10 cellular contexts compared by ENCODE assay signal in genomic region chr5:67181648-67182218, GRCh38. TPM values are rescaled to one million over a fixed set of nuclear protein-coding genes. Genes with fewer than 3 reads are reported as not detected.
A peak's percentile ranks its signal among the peaks of the same experiment; 100 is the strongest.
DNase-seq lines count a peak whose midpoint lies in the region; ATAC-seq, FAIRE-seq and TF ChIP-seq lines count a peak whose summit lies in the region.
"Had no signal": no experiment of that assay in that cellular context is flagged by ENCODE, and none has a peak within 500 bp of the region (broad histone marks: within the 10 kb centered on the region; RNA-seq: fewer than 3 reads in every experiment).

No MANE protein-coding gene starts in this region.

- H3K4me3 Mint-ChIP-seq in endodermal cell = no peak overlapping the region
- H3K4me3 Mint-ChIP-seq: activated T-cell treated with anti-CD3 and anti-CD28 coated beads, Interleukin-2, amount 50 U/mL, for 4 hours had no signal

- DNase-seq in GM23248 (no peak), Peyer's patch (no peak), endodermal cell (peak; percentile 60), pons (ENCODE audit: low spot score) (peak; percentile 51), NCI-H82 (lab: John Stamatoyannopoulos, UW) (no peak), urothelium cell line (ENCODE audit: low spot score) (no peak)
- DNase-seq: activated T-cell treated with anti-CD3 and anti-CD28 coated beads, Interleukin-2, amount 50 U/mL, for 4 hours; NK-92 treated with Interleukin-12 subunit alpha and Interleukin-12 subunit beta, amount 100 ng/mL, for 24 hours had no signal

- FAIRE-seq in urothelium cell line (lab: Jason Lieb, UNC) = no peak

- no peak overlapping the region for H3K4me2 ChIP-seq in GM23248 (ENCODE audit: unreplicated experiment)

- peak overlapping the region; percentile 80 for H2AFZ ChIP-seq in GM23248

- H3K4me1 Mint-ChIP-seq in endodermal cell = peaks cover 13% of the 10 kb centered on the region

- peaks cover 7% of the 10 kb centered on the region; the same call in 1 of the 2 replicates for H3K4me1 ChIP-seq in GM23248 (ENCODE audit: insufficient read depth)
- H3K4me1 ChIP-seq in Peyer's patch = no peaks in the 10 kb centered on the region
- no peaks in the 10 kb centered on the region for H3K4me1 ChIP-seq in endodermal cell (ENCODE audit: control insufficient read depth, insufficient read depth, low read length)

- no peaks in the 10 kb centered on the region for H3F3A ChIP-seq in GM23248 (ENCODE audit: insufficient read depth)

- H3K9ac ChIP-seq in GM23248 (no peak overlapping the region), endodermal cell (ENCODE audit: extremely low read depth, low read length, poor library complexity, severe bottlenecking) (no peak overlapping the region)

- H3K4me3 ChIP-seq in GM23248 = no peak overlapping the region
- no peak overlapping the region for H3K4me3 ChIP-seq in Peyer's patch
- H3K4me3 ChIP-seq in endodermal cell (ENCODE audit: low read length) = no peak overlapping the region

- TF ChIP-seq CTCF in Peyer's patch (IDR thresholded peaks at IDR 0.05) (no peak), endodermal cell (conservative IDR thresholded peaks at IDR 0.05) (no peak)

- peaks cover 8% of the 10 kb centered on the region for H3K9me3 Mint-ChIP-seq in endodermal cell

- H3K9me3 ChIP-seq in GM23248 (ENCODE audit: low read depth) (no peaks in the 10 kb centered on the region), Peyer's patch (peaks cover 0 to 10% (median 3%) of the 10 kb centered on the region in 4 donors), endodermal cell (ENCODE audit: control insufficient read depth, low read length) (no peaks in the 10 kb centered on the region)

- no peak for TF ChIP-seq POLR2A in Peyer's patch (IDR thresholded peaks at IDR 0.05)

- H3K27ac ChIP-seq in GM23248 = no peak overlapping the region
- H3K27ac ChIP-seq in Peyer's patch = peak overlapping the region; percentile 13 to 56 (median 42)
- peak overlapping the region; percentile 7 for H3K27ac ChIP-seq in endodermal cell (ENCODE audit: low read depth, low read length)

- 54 to 57% methylated on average over 5 of the region's 5 CpGs for WGBS in GM23248 (ENCODE audit: low coverage in 1 of 2, low lambda C conversion rate in 2 of 2, missing lambda C conversion rate in 2 of 2), 2 experiments
- WGBS in endodermal cell (ENCODE audit: insufficient coverage in 1 of 2, insufficient read length in 1 of 2), 2 experiments = 54 to 62% methylated on average over 5 of the region's 5 CpGs

- H3K36me3 Mint-ChIP-seq in endodermal cell (ENCODE audit: low read depth) = no peaks in the 10 kb centered on the region

- H4K20me1 ChIP-seq in GM23248 (ENCODE audit: insufficient read depth) = no peaks in the 10 kb centered on the region

- H3K27ac Mint-ChIP-seq in endodermal cell = no peak overlapping the region

- no peaks in the 10 kb centered on the region for H3K27me3 ChIP-seq in GM23248 (replicated peaks; ENCODE audit: insufficient read depth)
- H3K27me3 ChIP-seq in Peyer's patch = no peaks in the 10 kb centered on the region
- H3K27me3 ChIP-seq in endodermal cell (ENCODE audit: control insufficient read depth, insufficient read depth, low read length, poor library complexity, severe bottlenecking) = no peaks in the 10 kb centered on the region

- no peaks in the 10 kb centered on the region for H3K79me2 ChIP-seq in GM23248 (ENCODE audit: insufficient read depth)

- peaks cover 9% of the 10 kb centered on the region for H3K27me3 Mint-ChIP-seq in endodermal cell (ENCODE audit: insufficient read depth)

- ATAC-seq in GM21723 (IDR thresholded peaks at IDR 0.05; ENCODE audit: unreplicated experiment) (no peak), HG03460 (IDR thresholded peaks at IDR 0.05; ENCODE audit: unreplicated experiment) (no peak)

- no peaks in the 10 kb centered on the region for H3K9me2 ChIP-seq in GM23248 (ENCODE audit: insufficient read depth)

- in situ Hi-C loops in GM23248 (cut with MboI) = no loop called here

- H3K36me3 ChIP-seq in GM23248 (ENCODE audit: low read depth) (no peaks in the 10 kb centered on the region), Peyer's patch (no peaks in the 10 kb centered on the region), endodermal cell (ENCODE audit: control insufficient read depth, insufficient read depth, low read length) (no peaks in the 10 kb centered on the region)

RNA-seq across cellular contexts. Expression of gene CD180, which starts 14.9 kb away (rescaled TPM):
- total RNA-seq in GM23248 (2014; rRNA removed; shearing (Covaris generic)) = not detected in 2 replicates
- not detected in 2 replicates for polyA plus RNA-seq in GM23248 (2016; fragmentation: Nextera tagmentation; extraction: Ambion mirVana)
- 1 to 10 TPM in 2 of 4 donors, under 1 TPM in 2; 0.18 to 5.0 (median 1.0) TPM for total RNA-seq in Peyer's patch
- total RNA-seq in endodermal cell = not detected
- not detected for polyA plus RNA-seq in endodermal cell (2013, experiment 1 of 2)
- not detected for polyA plus RNA-seq in endodermal cell (2013, experiment 2 of 2)

Comparison
In these comparisons a context has a peak if more than half of its experiments do, and no peak if none do; other contexts are left out.
1. DNase-seq: peak in endodermal cell (single experiment) and pons (single experiment); none in GM23248 (single experiment), Peyer's patch (0 of 3), NCI-H82 (single experiment) and urothelium cell line (single experiment).